In genomic region chr12:122896662-122897061, GRCh38 we compare ENCODE assay signal across 11 cellular contexts. TPM values are rescaled to one million over a fixed set of nuclear protein-coding genes. Genes with fewer than 3 reads are reported as not detected.
A peak's percentile ranks its signal among the peaks of the same experiment; 100 is the strongest.
DNase-seq lines count a peak whose midpoint lies in the region; ATAC-seq, FAIRE-seq and TF ChIP-seq lines count a peak whose summit lies in the region.
"Had no signal": no experiment of that assay in that cellular context is flagged by ENCODE, and none has a peak within 500 bp of the region (broad histone marks: within the 10 kb centered on the region; RNA-seq: fewer than 3 reads in every experiment).

No MANE protein-coding gene starts in this region.

- DNase-seq in Calu3 (no peak), MM.1S (no peak), dorsolateral prefrontal cortex (peak in 1 of 10 donors; percentile 28), pancreas (no peak), ovary (no peak), midbrain (lab: John Stamatoyannopoulos, UW) (no peak), mesendoderm (no peak), pons (ENCODE audit: low spot score) (no peak)
- DNase-seq: NCI-H524 treated with DMSO at 0.1 percent for 48 hours had no signal

- no peak overlapping the region for H2BK15ac ChIP-seq in mesendoderm (replicated peaks; ENCODE audit: low read depth)

- H3K4me1 ChIP-seq in MM.1S (ENCODE audit: low read length): peaks cover 24% of the 10 kb centered on the region
- H3K4me1 ChIP-seq in pancreas: peaks cover 18 to 29% (median 24%) of the 10 kb centered on the region in 3 donors
- peaks cover 2% of the 10 kb centered on the region for H3K4me1 ChIP-seq in ovary (ENCODE audit: insufficient read depth)
- peaks cover 5% of the 10 kb centered on the region for H3K4me1 ChIP-seq in mesendoderm (ENCODE audit: control insufficient read depth, low read depth, low read length)

- H3K36me3 Mint-ChIP-seq in Calu3 (ENCODE audit: insufficient read depth, unreplicated experiment): peaks cover 69% of the 10 kb centered on the region

- no peak overlapping the region for H3K23ac ChIP-seq in mesendoderm (ENCODE audit: low read length)

- H4K8ac ChIP-seq in mesendoderm (ENCODE audit: low read depth, low read length): no peak overlapping the region

- no peak overlapping the region for H3K9ac ChIP-seq in MM.1S (ENCODE audit: low read length)
- no peak overlapping the region for H3K9ac ChIP-seq in mesendoderm (ENCODE audit: low read length)

- no peak for ATAC-seq in pancreas

- no peak overlapping the region for H3K18ac ChIP-seq in mesendoderm (ENCODE audit: low read length)

- CTCF ChIA-PET in Calu3 (lab: Charles Lee): interaction anchor here (1.0 kb wide), 1 partner anchor 11 kb away, joined by 3 read pairs; no protein-coding TSS in a partner anchor

- H4K20me1 ChIP-seq in MM.1S (ENCODE audit: insufficient read depth, low read length): no peaks in the 10 kb centered on the region

- H3K4me2 ChIP-seq in MM.1S (ENCODE audit: low read depth, low read length) (peak overlapping the region; percentile 92; the same call in 1 of the 2 replicates), mesendoderm (ENCODE audit: low read length) (no peak overlapping the region)

- H3K4me1 Mint-ChIP-seq in Calu3 (ENCODE audit: low read depth, unreplicated experiment): peaks cover 41% of the 10 kb centered on the region

- H3K27ac Mint-ChIP-seq in Calu3 (ENCODE audit: unreplicated experiment): peak overlapping the region; percentile 98

- H3F3A ChIP-seq in MM.1S (ENCODE audit: insufficient read depth, low read length): peaks cover 60% of the 10 kb centered on the region

- H3K9me3 ChIP-seq in MM.1S (replicated peaks; ENCODE audit: insufficient read depth, low read length): no peaks in the 10 kb centered on the region
- H3K9me3 ChIP-seq in pancreas: no peaks in the 10 kb centered on the region
- H3K9me3 ChIP-seq in ovary: no peaks in the 10 kb centered on the region
- H3K9me3 ChIP-seq: suprapubic skin had no signal

- H3K79me2 ChIP-seq in MM.1S (ENCODE audit: low read length) (peaks cover 56% of the 10 kb centered on the region), mesendoderm (ENCODE audit: control insufficient read depth, insufficient read depth, low read length) (peaks cover 2% of the 10 kb centered on the region)

- peaks cover 3% of the 10 kb centered on the region for H3K9me3 Mint-ChIP-seq in Calu3 (ENCODE audit: low read depth, unreplicated experiment)

- no peak overlapping the region for H2AK5ac ChIP-seq in mesendoderm (ENCODE audit: low read length)

- no peaks in the 10 kb centered on the region for H3K27me3 Mint-ChIP-seq in Calu3 (ENCODE audit: unreplicated experiment)

- H3K4ac ChIP-seq in mesendoderm (ENCODE audit: low read depth, low read length): no peak overlapping the region

- H3K4me3 ChIP-seq in MM.1S (ENCODE audit: low read length) (no peak overlapping the region), dorsolateral prefrontal cortex (peak overlapping the region in 11 of 59 donors; percentile 69 to 89 (median 81)), pancreas (no peak overlapping the region), ovary (no peak overlapping the region), mesendoderm (ENCODE audit: low read length) (no peak overlapping the region)

- H3K9me2 ChIP-seq in MM.1S (replicated peaks; ENCODE audit: insufficient read depth, low read length): no peaks in the 10 kb centered on the region

- no peaks in the 10 kb centered on the region for H3K36me3 ChIP-seq in MM.1S (replicated peaks; ENCODE audit: insufficient read depth, low read length)
- H3K36me3 ChIP-seq in pancreas: no peaks in the 10 kb centered on the region
- no peaks in the 10 kb centered on the region for H3K36me3 ChIP-seq in ovary
- H3K36me3 ChIP-seq in mesendoderm (ENCODE audit: control insufficient read depth, insufficient read depth, low read length): no peaks in the 10 kb centered on the region
- H3K36me3 ChIP-seq: suprapubic skin had no signal

- peak overlapping the region; percentile 100 for H3K4me3 Mint-ChIP-seq in Calu3 (ENCODE audit: low read depth, unreplicated experiment)

- FAIRE-seq in pancreas (lab: Jason Lieb, UNC): no peak
- FAIRE-seq: G401.6 had no signal

- no peak overlapping the region for H4K5ac ChIP-seq in mesendoderm (ENCODE audit: low read length)

- no peak overlapping the region for H2BK120ac ChIP-seq in mesendoderm (ENCODE audit: low read depth, low read length)

- TF ChIP-seq EP300 in ovary (IDR thresholded peaks at IDR 0.05): no peak

- TF ChIP-seq POLR2A in ovary (IDR thresholded peaks at IDR 0.05): no peak

- H3K79me1 ChIP-seq in mesendoderm (ENCODE audit: low read length): peaks cover 8% of the 10 kb centered on the region

- no peak for TF ChIP-seq CTCF in Calu3 (IDR thresholded peaks at IDR 0.05; ENCODE audit: unreplicated experiment)
- TF ChIP-seq CTCF in MM.1S (IDR thresholded peaks at IDR 0.05; ENCODE audit: low read length): no peak
- TF ChIP-seq CTCF in dorsolateral prefrontal cortex (IDR thresholded peaks at IDR 0.05 in 54 of 56, conservative IDR thresholded peaks at IDR 0.05 in 2 of 56; ENCODE audit: low read depth in 1 of 56, partially characterized antibody in 56 of 56): no peak
- no peak for TF ChIP-seq CTCF in pancreas (IDR thresholded peaks at IDR 0.05)
- TF ChIP-seq CTCF in ovary (IDR thresholded peaks at IDR 0.05): no peak

- BruUV-seq in Calu3 (replicated peaks; lab: Mats Ljungman, UMichigan): no TSS peak

- H3K27me3 ChIP-seq in MM.1S (replicated peaks; ENCODE audit: insufficient read depth, low read length): no peaks in the 10 kb centered on the region
- no peaks in the 10 kb centered on the region for H3K27me3 ChIP-seq in dorsolateral prefrontal cortex
- no peaks in the 10 kb centered on the region for H3K27me3 ChIP-seq in pancreas
- no peaks in the 10 kb centered on the region for H3K27me3 ChIP-seq in ovary
- H3K27me3 ChIP-seq in mesendoderm (ENCODE audit: insufficient read depth, low read length, poor library complexity): no peaks in the 10 kb centered on the region
- H3K27me3 ChIP-seq: suprapubic skin had no signal

- H2AFZ ChIP-seq in MM.1S (ENCODE audit: low read length): no peak overlapping the region

- WGBS in pancreas, 2 donors: 93 to 96% methylated on average over 7 of the region's 7 CpGs
- WGBS in ovary, 3 donors: 86 to 92% (median 87%) methylated on average over 7 of the region's 7 CpGs
- WGBS in mesendoderm (ENCODE audit: extremely low coverage, insufficient coverage, low lambda C conversion rate): no CpG with 5 or more reads among the region's 7 CpGs

- no peak overlapping the region for H2BK5ac ChIP-seq in mesendoderm (ENCODE audit: low read length)

- intact Hi-C loops in Calu3 (cut with micrococcal nuclease; ENCODE audit: unreplicated experiment): no loop called here
- intact Hi-C loops in dorsolateral prefrontal cortex (cut with DNase I): loop anchor here (5.0 to 10.0 kb wide), 2 partner anchors 48 to 51 kb away; no protein-coding TSS in a partner anchor
- intact Hi-C loops in pancreas (cut with DNase I): no loop called here
- intact Hi-C loops in ovary (cut with DNase I): no loop called here

- no peak overlapping the region for H3K56ac ChIP-seq in mesendoderm (ENCODE audit: low read length)

- H3K27ac ChIP-seq in MM.1S (ENCODE audit: low read length) (peak overlapping the region; percentile 98; the same call in 1 of the 2 replicates), dorsolateral prefrontal cortex (peak overlapping the region in 49 of 59 donors; percentile 12 to 91 (median 77)), pancreas (peak overlapping the region in 3 of 4 donors; percentile 77 to 96 (median 83)), ovary (no peak overlapping the region), mesendoderm (ENCODE audit: low read depth, low read length) (no peak overlapping the region)

RNA-seq across cellular contexts. Expression of gene VPS37B, which starts 0.7 kb away (rescaled TPM):
- total RNA-seq in Calu3 (2022) (104 and 118 TPM in 2 replicates), dorsolateral prefrontal cortex (10 to 100 TPM; 15.8 to 35.3 (median 22.0) TPM), pancreas (10 to 100 TPM; 13.5 to 20.2 (median 17.3) TPM), ovary (10 to 100 TPM; 11.1 to 44.3 (median 13.2) TPM)
- polyA plus RNA-seq in pancreas (10 to 100 TPM; 27.4 to 30.1 TPM), ovary (10 to 100 TPM in 1 of 2 donors, 1 to 10 TPM in 1; 9.5 to 12.1 TPM)
- polyA plus RNA-seq in mesendoderm (2013, experiment 1 of 2): 8.6 TPM
- 8.4 TPM for polyA plus RNA-seq in mesendoderm (2013, experiment 2 of 2)

Comparison
In these comparisons a context has a peak if more than half of its experiments do, and no peak if none do; other contexts are left out.
1. H3K27ac ChIP-seq: peak in MM.1S (single experiment), dorsolateral prefrontal cortex (49 of 59) and pancreas (3 of 4); none in ovary (0 of 2) and mesendoderm (single experiment).
2. intact Hi-C loops: an anchor here in dorsolateral prefrontal cortex (5.0 to 10.0 kb wide); none called in Calu3, pancreas and ovary.